In genomic region chr10:26466531-26466930, GRCh38 we compare ENCODE assay signal across 12 cellular contexts. TPM values are rescaled to one million over a fixed set of nuclear protein-coding genes. Genes with fewer than 3 reads are reported as not detected.
DNase-seq lines count a peak whose midpoint lies in the region; ATAC-seq and TF ChIP-seq lines count a peak whose summit lies in the region.
"Not testable (repeated sequence)": the region's sequence is repeated elsewhere in the genome, so short reads cannot be mapped to it uniquely, and the experiment has no call there.
"Had no signal": no experiment of that assay in that cellular context is flagged by ENCODE, and none has a peak within 500 bp of the region (broad histone marks: within the 10 kb centered on the region; RNA-seq: fewer than 3 reads in every experiment).

No MANE protein-coding gene starts in this region.

- DNase-seq in CD8-positive, alpha-beta T cell; activated CD4-positive, alpha-beta T cell treated with anti-CD3 and anti-CD28 coated beads, Interleukin-2, amount 10 ng/mL, durations not matched to agents 7 days and 5 days; activated naive CD4-positive, alpha-beta T cell treated with anti-CD3 and anti-CD28 coated beads, Interleukin-2, amount 10 ng/mL, durations not matched to agents 7 days and 5 days; effector memory CD8-positive, alpha-beta T cell; naive thymus-derived CD8-positive, alpha-beta T cell: not testable (repeated sequence)

- peaks cover 89% of the 10 kb centered on the region for H3K79me2 ChIP-seq in OCI-LY1 (ENCODE audit: insufficient read depth, low read length)

- H3K4me1 ChIP-seq in CD8-positive, alpha-beta T cell (ENCODE audit: insufficient read depth, low read length), result peaks cover 91% of the 10 kb centered on the region
- peaks cover 79% of the 10 kb centered on the region for H3K4me1 ChIP-seq in OCI-LY1 (ENCODE audit: insufficient read depth, low read length, severe bottlenecking)

- not testable (repeated sequence) for H3K27me3 Mint-ChIP-seq in CD8-positive, alpha-beta T cell (ENCODE audit: low read depth); activated CD4-positive, alpha-beta T cell treated with anti-CD3 and anti-CD28 coated beads, Interleukin-2, amount 10 ng/mL, durations not matched to agents 7 days and 5 days; activated naive CD4-positive, alpha-beta T cell treated with anti-CD3 and anti-CD28 coated beads, Interleukin-2, amount 10 ng/mL, durations not matched to agents 7 days and 5 days; effector memory CD8-positive, alpha-beta T cell; naive thymus-derived CD8-positive, alpha-beta T cell; stimulated activated memory B cell treated with anti-CD40 and anti-IgM and Interleukin-4, amounts not matched to agents 10 μg/mL and 1 μg/mL and 100 μg/mL, for 72 hours

- H3K4me1 Mint-ChIP-seq in CD8-positive, alpha-beta T cell (ENCODE audit: low read depth), result peaks cover 88% of the 10 kb centered on the region
- H3K4me1 Mint-ChIP-seq in activated CD4-positive, alpha-beta T cell treated with anti-CD3 and anti-CD28 coated beads, Interleukin-2, amount 10 ng/mL, durations not matched to agents 7 days and 5 days, result peaks cover 73% of the 10 kb centered on the region
- H3K4me1 Mint-ChIP-seq in activated naive CD4-positive, alpha-beta T cell treated with anti-CD3 and anti-CD28 coated beads, Interleukin-2, amount 10 ng/mL, durations not matched to agents 7 days and 5 days, result peaks cover 76% of the 10 kb centered on the region
- peaks cover 67 to 89% of the 10 kb centered on the region in 2 donors for H3K4me1 Mint-ChIP-seq in effector memory CD8-positive, alpha-beta T cell (ENCODE audit: low read depth in 2 of 2)
- peaks cover 34 to 96% (median 91%) of the 10 kb centered on the region in 4 donors for H3K4me1 Mint-ChIP-seq in naive thymus-derived CD8-positive, alpha-beta T cell
- peaks cover 77% of the 10 kb centered on the region for H3K4me1 Mint-ChIP-seq in stimulated activated memory B cell treated with anti-CD40 and anti-IgM and Interleukin-4, amounts not matched to agents 10 μg/mL and 1 μg/mL and 100 μg/mL, for 72 hours

- not testable (repeated sequence) for H3K4me2 ChIP-seq in OCI-LY1 (ENCODE audit: low read length)

- not testable (repeated sequence) for H3K9me3 Mint-ChIP-seq in CD8-positive, alpha-beta T cell; activated CD4-positive, alpha-beta T cell treated with anti-CD3 and anti-CD28 coated beads, Interleukin-2, amount 10 ng/mL, durations not matched to agents 7 days and 5 days; activated naive CD4-positive, alpha-beta T cell treated with anti-CD3 and anti-CD28 coated beads, Interleukin-2, amount 10 ng/mL, durations not matched to agents 7 days and 5 days; effector memory CD8-positive, alpha-beta T cell; naive thymus-derived CD8-positive, alpha-beta T cell; stimulated activated memory B cell treated with anti-CD40 and anti-IgM and Interleukin-4, amounts not matched to agents 10 μg/mL and 1 μg/mL and 100 μg/mL, for 72 hours

- H3K9me2 ChIP-seq in OCI-LY1 (ENCODE audit: low read depth, low read length), result not testable (repeated sequence)

- not testable (repeated sequence) for TF ChIP-seq CTCF in CD8-positive, alpha-beta T cell (IDR thresholded peaks at IDR 0.05); OCI-LY1 (IDR thresholded peaks at IDR 0.05; ENCODE audit: low read length)

- CTCF ChIA-PET in CD8-positive, alpha-beta T cell (lab: Charles Lee), result interaction anchor here (0.6 kb wide), 2 partner anchors 20 to 67 kb away, joined by 3 read pairs; no protein-coding TSS in a partner anchor
- CTCF ChIA-PET in activated CD4-positive, alpha-beta T cell treated with anti-CD3 and anti-CD28 coated beads, Interleukin-2, amount 10 ng/mL, durations not matched to agents 7 days and 5 days (lab: Charles Lee), result interaction anchor here (0.6 to 2.5 kb wide), 4 partner anchors 9 to 17 kb away, joined by 3 to 9 read pairs (median 4); no protein-coding TSS in a partner anchor
- CTCF ChIA-PET in activated naive CD4-positive, alpha-beta T cell treated with anti-CD3 and anti-CD28 coated beads, Interleukin-2, amount 10 ng/mL, durations not matched to agents 7 days and 5 days (lab: Charles Lee), result not testable (repeated sequence)

- ATAC-seq in CD8-positive, alpha-beta T cell; effector memory CD8-positive, alpha-beta T cell (replicated peaks); naive thymus-derived CD8-positive, alpha-beta T cell; stimulated activated memory B cell treated with anti-CD40 and anti-IgM and Interleukin-4, amounts not matched to agents 10 μg/mL and 1 μg/mL and 100 μg/mL, for 72 hours: not testable (repeated sequence)

- H3K9me3 ChIP-seq in CD8-positive, alpha-beta T cell (ENCODE audit: low read length); OCI-LY1 (ENCODE audit: low read length): not testable (repeated sequence)

- H2AFZ ChIP-seq in OCI-LY1 (ENCODE audit: low read length), result not testable (repeated sequence)

- POLR2A ChIA-PET in CD8-positive, alpha-beta T cell (lab: Charles Lee), result interaction anchor here (0.7 to 1.6 kb wide), 2 partner anchors 13 to 28 kb away, joined by 3 to 5 read pairs; no protein-coding TSS in a partner anchor
- POLR2A ChIA-PET in activated CD4-positive, alpha-beta T cell treated with anti-CD3 and anti-CD28 coated beads, Interleukin-2, amount 10 ng/mL, durations not matched to agents 7 days and 5 days (lab: Charles Lee), result interaction anchor here (0.7 kb wide), 1 partner anchor 25 kb away, joined by 3 read pairs; no protein-coding TSS in a partner anchor
- POLR2A ChIA-PET in naive thymus-derived CD8-positive, alpha-beta T cell (lab: Charles Lee), result interaction anchor here (0.6 to 4.1 kb wide), 4 partner anchors 11 to 38 kb away, joined by 3 to 34 read pairs (median 19); partner anchors contain the start of gene APBB1IP

- peak overlapping the region; percentile 94 for H3K27ac Mint-ChIP-seq in CD8-positive, alpha-beta T cell
- peak overlapping the region; percentile 36 for H3K27ac Mint-ChIP-seq in activated CD4-positive, alpha-beta T cell treated with anti-CD3 and anti-CD28 coated beads, Interleukin-2, amount 10 ng/mL, durations not matched to agents 7 days and 5 days
- peak overlapping the region; percentile 37 for H3K27ac Mint-ChIP-seq in activated naive CD4-positive, alpha-beta T cell treated with anti-CD3 and anti-CD28 coated beads, Interleukin-2, amount 10 ng/mL, durations not matched to agents 7 days and 5 days
- H3K27ac Mint-ChIP-seq in effector memory CD8-positive, alpha-beta T cell, result peak overlapping the region; percentile 54 to 91
- peak overlapping the region; percentile 57 to 97 (median 86) for H3K27ac Mint-ChIP-seq in naive thymus-derived CD8-positive, alpha-beta T cell
- H3K27ac Mint-ChIP-seq in stimulated activated memory B cell treated with anti-CD40 and anti-IgM and Interleukin-4, amounts not matched to agents 10 μg/mL and 1 μg/mL and 100 μg/mL, for 72 hours, result peak overlapping the region; percentile 67

- not testable (repeated sequence) for H3K27ac ChIP-seq in CD8-positive, alpha-beta T cell (ENCODE audit: low read depth, low read length)
- H3K27ac ChIP-seq in OCI-LY1 (ENCODE audit: low read depth, low read length, poor library complexity, severe bottlenecking), result peak overlapping the region; percentile 87

- H3K4me3 ChIP-seq in CD8-positive, alpha-beta T cell (ENCODE audit: low read depth, low read length); OCI-LY1 (ENCODE audit: low read depth, low read length, poor library complexity, severe bottlenecking): not testable (repeated sequence)

- H3K4me3 Mint-ChIP-seq in CD8-positive, alpha-beta T cell; activated CD4-positive, alpha-beta T cell treated with anti-CD3 and anti-CD28 coated beads, Interleukin-2, amount 10 ng/mL, durations not matched to agents 7 days and 5 days; activated naive CD4-positive, alpha-beta T cell treated with anti-CD3 and anti-CD28 coated beads, Interleukin-2, amount 10 ng/mL, durations not matched to agents 7 days and 5 days; effector memory CD8-positive, alpha-beta T cell; stimulated activated memory B cell treated with anti-CD40 and anti-IgM and Interleukin-4, amounts not matched to agents 10 μg/mL and 1 μg/mL and 100 μg/mL, for 72 hours: not testable (repeated sequence)
- peak overlapping the region in 4 of 10 donors; percentile 34 to 40 (median 39) for H3K4me3 Mint-ChIP-seq in naive thymus-derived CD8-positive, alpha-beta T cell

- intact Hi-C loops in CD8-positive, alpha-beta T cell (cut with DNase I, micrococcal nuclease), result loop anchor here in 1 of 2 experiments (5.0 kb wide), 1 partner anchor 36 kb away; no protein-coding TSS in a partner anchor

- H3F3A ChIP-seq in OCI-LY1 (ENCODE audit: insufficient read depth, low read length), result not testable (repeated sequence)

- not testable (repeated sequence) for H3K27me3 ChIP-seq in CD8-positive, alpha-beta T cell (ENCODE audit: insufficient read depth, low read length); OCI-LY1 (ENCODE audit: insufficient read depth, low read length)

- H3K9ac ChIP-seq in OCI-LY1 (ENCODE audit: low read length), result not testable (repeated sequence)

- not testable (repeated sequence) for H4K20me1 ChIP-seq in OCI-LY1 (ENCODE audit: insufficient read depth, low read length)

- not testable (repeated sequence) for H3K36me3 ChIP-seq in CD8-positive, alpha-beta T cell (ENCODE audit: insufficient read depth, low read length)
- peaks cover 67% of the 10 kb centered on the region for H3K36me3 ChIP-seq in OCI-LY1 (ENCODE audit: insufficient read depth, low read length)

- peaks cover 40% of the 10 kb centered on the region for H3K36me3 Mint-ChIP-seq in CD8-positive, alpha-beta T cell
- H3K36me3 Mint-ChIP-seq in activated CD4-positive, alpha-beta T cell treated with anti-CD3 and anti-CD28 coated beads, Interleukin-2, amount 10 ng/mL, durations not matched to agents 7 days and 5 days (ENCODE audit: low read depth), result peaks cover 67% of the 10 kb centered on the region
- H3K36me3 Mint-ChIP-seq in activated naive CD4-positive, alpha-beta T cell treated with anti-CD3 and anti-CD28 coated beads, Interleukin-2, amount 10 ng/mL, durations not matched to agents 7 days and 5 days, result peaks cover 65% of the 10 kb centered on the region
- peaks cover 26% of the 10 kb centered on the region for H3K36me3 Mint-ChIP-seq in effector memory CD8-positive, alpha-beta T cell (ENCODE audit: insufficient read depth)
- peaks cover 0 to 26% (median 11%) of the 10 kb centered on the region in 3 donors for H3K36me3 Mint-ChIP-seq in naive thymus-derived CD8-positive, alpha-beta T cell
- peaks cover 54% of the 10 kb centered on the region for H3K36me3 Mint-ChIP-seq in stimulated activated memory B cell treated with anti-CD40 and anti-IgM and Interleukin-4, amounts not matched to agents 10 μg/mL and 1 μg/mL and 100 μg/mL, for 72 hours

RNA-seq across cellular contexts. Expression of gene APBB1IP, which starts 28.4 kb away (rescaled TPM):
- total RNA-seq in CD8-positive, alpha-beta T cell, result 10 to 100 TPM; 36.4 to 36.8 TPM
- 10 to 100 TPM; 78.4 to 92.2 TPM for total RNA-seq in activated CD4-positive, alpha-beta T cell treated with anti-CD3 and anti-CD28 coated beads, Interleukin-2, amount 10 ng/mL, durations not matched to agents 7 days and 5 days
- 100 to 1,000 TPM in 1 of 2 experiments, 10 to 100 TPM in 1; 91.6 to 102 TPM for total RNA-seq in naive thymus-derived CD8-positive, alpha-beta T cell
- 10 to 100 TPM; 50.0 to 68.5 (median 65.1) TPM for polyA plus RNA-seq in naive thymus-derived CD8-positive, alpha-beta T cell
- total RNA-seq: A673, HepG2, HT1080, LHCN-M2, MCF 10A had no signal

Comparison
In these comparisons a context has a peak if more than half of its experiments do, and no peak if none do; other contexts are left out.
1. H3K27ac Mint-ChIP-seq: peak in every context shown above with its lines; median percentile 94 in CD8-positive, alpha-beta T cell; 86 in naive thymus-derived CD8-positive, alpha-beta T cell; 72 in effector memory CD8-positive, alpha-beta T cell; 67 in stimulated activated memory B cell treated with anti-CD40 and anti-IgM and Interleukin-4, amounts not matched to agents 10 μg/mL and 1 μg/mL and 100 μg/mL, for 72 hours; 37 in activated naive CD4-positive, alpha-beta T cell treated with anti-CD3 and anti-CD28 coated beads, Interleukin-2, amount 10 ng/mL, durations not matched to agents 7 days and 5 days; 36 in activated CD4-positive, alpha-beta T cell treated with anti-CD3 and anti-CD28 coated beads, Interleukin-2, amount 10 ng/mL, durations not matched to agents 7 days and 5 days.